ENCODE assay signal across 8 cellular contexts in genomic region chr4:118224239-118224829, GRCh38.
DNase-seq lines count a peak whose midpoint lies in the region; ATAC-seq and TF ChIP-seq lines count a peak whose summit lies in the region.

No MANE protein-coding gene starts in this region.

- H3K9me3 ChIP-seq in breast epithelium (no peaks in the 10 kb centered on the region), lower lobe of right lung (no peaks in the 10 kb centered on the region)

- TF ChIP-seq POLR2A in breast epithelium (IDR thresholded peaks at IDR 0.05), result no peak

- TF ChIP-seq CTCF in GM13976 (IDR thresholded peaks at IDR 0.05; ENCODE audit: borderline replicate concordance, control extremely low read depth, extremely low read depth, insufficient read depth, missing control alignments), result peak; percentile 9
- peak; percentile 27 to 45 (median 31) for TF ChIP-seq CTCF in breast epithelium (IDR thresholded peaks at IDR 0.05)
- peak; percentile 57 for TF ChIP-seq CTCF in lower lobe of right lung (IDR thresholded peaks at IDR 0.05)

- DNase-seq in AG08395 (ENCODE audit: low spot score) (peak; percentile 50), GM13976 (ENCODE audit: low spot score) (peak; percentile 14), NCI-H460 (ENCODE audit: extremely low read depth, low read depth) (peak; percentile 48), breast epithelium (ENCODE audit: low spot score in 2 of 2) (no peak), lower lobe of right lung (no peak)
- DNase-seq in activated CD4-positive, CD25-positive, alpha-beta regulatory T cell (lab: John Stamatoyannopoulos, UW), result no peak

- H3K4me3 ChIP-seq in breast epithelium, result no peak overlapping the region
- H3K4me3 ChIP-seq in lower lobe of right lung, result no peak overlapping the region

- ATAC-seq in HG03159 (IDR thresholded peaks at IDR 0.05; ENCODE audit: unreplicated experiment) (peak; percentile 76), lower lobe of right lung (peak; percentile 51 to 54), HG02981 (IDR thresholded peaks at IDR 0.05; ENCODE audit: unreplicated experiment) (no peak)

- no peak overlapping the region for H3K27ac ChIP-seq in breast epithelium
- no peak overlapping the region for H3K27ac ChIP-seq in lower lobe of right lung

- in situ Hi-C loops in GM13976 (cut with MboI; ENCODE audit: low sequenced_read_pairs, unreplicated experiment), result no loop called here

- intact Hi-C loops in breast epithelium (cut with DNase I; ENCODE audit: low total_unique reads) (no loop called here), lower lobe of right lung (cut with DNase I) (no loop called here)

- H3K36me3 ChIP-seq in breast epithelium (no peaks in the 10 kb centered on the region), lower lobe of right lung (no peaks in the 10 kb centered on the region)

- H3K4me1 ChIP-seq in breast epithelium (no peaks in the 10 kb centered on the region), lower lobe of right lung (no peaks in the 10 kb centered on the region)

- H3K27me3 ChIP-seq in breast epithelium, result no peaks in the 10 kb centered on the region
- no peaks in the 10 kb centered on the region for H3K27me3 ChIP-seq in lower lobe of right lung (ENCODE audit: low read depth)

Comparison
In these comparisons a context has a peak if more than half of its experiments do, and no peak if none do; other contexts are left out.
1. DNase-seq: peak in AG08395 (single experiment), GM13976 (single experiment) and NCI-H460 (single experiment); none in breast epithelium (0 of 2), lower lobe of right lung (single experiment) and activated CD4-positive, CD25-positive, alpha-beta regulatory T cell (0 of 4).
2. Peak in every context shown above with its lines, with median percentiles within 50 percentile points of each other: CTCF ChIP-seq.